ENCODE assay signal across 23 cellular contexts in genomic region chr2:68258854-68259253, GRCh38.
"Had no signal": no experiment of that assay in that cellular context is flagged by ENCODE, and none has a peak within 500 bp of the region (broad histone marks: within the 10 kb centered on the region; RNA-seq: fewer than 3 reads in every experiment).

No MANE protein-coding gene starts in this region.

- DNase-seq: activated CD4-positive, alpha-beta T cell treated with anti-CD3 and anti-CD28 coated beads for 36 hours; activated CD4-positive, alpha-beta T cell treated with anti-CD3 and anti-CD28 coated beads, Interleukin-2, amount 50 U/mL, for 48 hours; activated CD8-positive, alpha-beta memory T cell treated with anti-CD3 and anti-CD28 coated beads, Interleukin-2, amount 50 U/mL, for 48 hours; activated naive CD4-positive, alpha-beta T cell; activated naive CD8-positive, alpha-beta T cell treated with anti-CD3 and anti-CD28 coated beads for 36 hours; activated T-cell treated with anti-CD3 and anti-CD28 coated beads, Interleukin-2, amount 50 U/mL, for 4 hours; amniotic stem cell; cerebellar nuclear complex; effector CD8-positive, alpha-beta T cell; erythroblast; foreskin melanocyte; immature natural killer cell; natural killer cell; ovary; stimulated activated CD4-positive, alpha-beta T cell treated with anti-CD3 and anti-CD28 coated beads, Interleukin-12 subunit alpha, Interleukin-12 subunit beta, amount 100 ng/mL, for 4 hours; stimulated activated CD4-positive, alpha-beta T cell treated with anti-CD3 and anti-CD28 coated beads, Interleukin-4, amount 100 ng/mL, for 4 hours; substantia nigra; T1000; tibial artery had no signal

- H3K4me2 ChIP-seq: hepatocyte had no signal

- H3K9me3 ChIP-seq: ovary, prostate gland, right atrium auricular region, tibial artery had no signal

- H3K36me3 ChIP-seq: ovary, prostate gland, right atrium auricular region, tibial artery had no signal

- H2AFZ ChIP-seq: hepatocyte had no signal

- H3K27ac ChIP-seq: hepatocyte, ovary, prostate gland, right atrium auricular region, tibial artery had no signal

- H3K27me3 ChIP-seq: hepatocyte, ovary, right atrium auricular region, tibial artery had no signal

- H3K4me1 ChIP-seq: prostate gland had no signal

- H3K4me3 ChIP-seq: hepatocyte, lung, ovary, prostate gland, right atrium auricular region, tibial artery had no signal
